Comparison of ENCODE assay signal across 8 cellular contexts in genomic region chr3:71542548-71543370, GRCh38. TPM values are rescaled to one million over a fixed set of nuclear protein-coding genes. Genes with fewer than 3 reads are reported as not detected.
DNase-seq lines count a peak whose midpoint lies in the region; ATAC-seq, FAIRE-seq and TF ChIP-seq lines count a peak whose summit lies in the region.

No MANE protein-coding gene starts in this region.

- no peaks in the 10 kb centered on the region for H3K36me3 ChIP-seq in pancreas

- intact Hi-C loops in pancreas (cut with DNase I), result no loop called here

- H3K27ac ChIP-seq in 22Rv1 (peak overlapping the region; percentile 80), pancreas (peak overlapping the region in 1 of 4 donors; percentile 2)

- H3K9me3 ChIP-seq in pancreas, result no peaks in the 10 kb centered on the region

- DNase-seq in HT1080 (ENCODE audit: low read depth) (peak; percentile 39), UCSD-AML1 (lab: John Stamatoyannopoulos, UW; ENCODE audit: unreplicated experiment) (peak; percentile 88), foreskin melanocyte (peak; percentile 30), pancreas (peak in 1 of 6 donors; percentile 46)
- DNase-seq in stimulated activated CD4-positive, alpha-beta T cell treated with anti-CD3 and anti-CD28 coated beads, Interleukin-12 subunit alpha, Interleukin-12 subunit beta, amount 100 ng/mL, for 4 hours, result no peak

- ATAC-seq in GM19035 (IDR thresholded peaks at IDR 0.05; ENCODE audit: unreplicated experiment) (peak; percentile 49), pancreas (peak in 3 of 4 donors; percentile 64 to 90 (median 87)), HG03175 (IDR thresholded peaks at IDR 0.05; ENCODE audit: unreplicated experiment) (no peak)

- TF ChIP-seq CTCF in 22Rv1 (IDR thresholded peaks at IDR 0.05), result no peak
- no peak for TF ChIP-seq CTCF in pancreas (IDR thresholded peaks at IDR 0.05)

- peak; percentile 17 for FAIRE-seq in pancreas (lab: Jason Lieb, UNC)

- no peak overlapping the region for H3K4me3 ChIP-seq in pancreas

- H3K27me3 ChIP-seq in pancreas, result no peaks in the 10 kb centered on the region

- peaks cover 0 to 22% (median 3%) of the 10 kb centered on the region in 3 donors for H3K4me1 ChIP-seq in pancreas

- 88 to 89% methylated on average over 22 of the region's 22 CpGs for WGBS in pancreas, 2 donors

RNA-seq across cellular contexts. Expression of gene FOXP1, which starts 40.8 kb away (rescaled TPM):
- total RNA-seq in HT1080 (2014; rRNA removed; shearing (Covaris generic)), result 42.9 and 65.9 TPM in 2 replicates
- polyA plus RNA-seq in HT1080 (2015; cell fraction: cytosol; rRNA removed), result 25.6 and 27.2 TPM in 2 replicates
- 26.8 and 30.5 TPM in 2 replicates for polyA plus RNA-seq in HT1080 (2015; cell fraction: nucleus; rRNA removed)
- 10 to 100 TPM; 34.8 to 74.1 (median 45.1) TPM for total RNA-seq in pancreas
- polyA plus RNA-seq in pancreas, result 10 to 100 TPM; 13.4 to 17.8 TPM
